Comparison of ENCODE assay signal across 26 cellular contexts in the genomic region with DNA sequence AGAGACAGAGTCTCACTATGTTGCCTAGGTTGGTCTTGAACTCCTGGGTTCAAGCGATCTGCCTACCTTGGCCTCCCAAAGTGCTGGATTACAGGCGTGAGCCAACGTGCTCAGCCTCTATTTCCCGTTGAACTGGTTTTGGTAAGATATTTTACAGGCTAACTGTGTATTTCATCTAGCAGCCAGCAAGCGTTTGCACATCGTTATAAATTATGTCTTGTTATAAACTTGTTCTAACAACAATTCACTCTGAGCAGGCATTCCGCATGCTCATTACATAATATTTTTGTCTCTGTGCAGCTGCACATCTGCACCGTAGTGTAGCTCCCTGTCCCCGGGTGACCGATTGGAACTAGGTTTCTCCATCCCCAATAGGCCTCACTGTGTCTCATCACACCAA. TPM values are rescaled to one million over a fixed set of nuclear protein-coding genes. Genes with fewer than 3 reads are reported as not detected.
A peak's percentile ranks its signal among the peaks of the same experiment; 100 is the strongest.
DNase-seq lines count a peak whose midpoint lies in the region; ATAC-seq, FAIRE-seq and TF ChIP-seq lines count a peak whose summit lies in the region.
"Had no signal": no experiment of that assay in that cellular context is flagged by ENCODE, and none has a peak within 500 bp of the region (broad histone marks: within the 10 kb centered on the region; RNA-seq: fewer than 3 reads in every experiment).

No MANE protein-coding gene starts in this region.

- WGBS in sigmoid colon, 2 donors, result 16 to 58% methylated on average over 10 of the region's 10 CpGs

- FAIRE-seq in bronchial epithelial cell (lab: Jason Lieb, UNC), result no peak
- FAIRE-seq: GM18507 had no signal

- peaks cover 0 to 29% (median 15%) of the 10 kb centered on the region in 4 donors for H3K4me1 ChIP-seq in sigmoid colon
- H3K4me1 ChIP-seq: Caco-2, HAP-1 had no signal

- no peaks in the 10 kb centered on the region for H3K9me3 ChIP-seq in sigmoid colon
- H3K9me3 ChIP-seq: Caco-2, HAP-1 had no signal

- intact Hi-C loops in left colon (cut with DNase I, micrococcal nuclease), result no loop called here
- intact Hi-C loops in sigmoid colon (cut with DNase I), result loop anchor here (10.0 kb wide), 1 partner anchor 427 kb away; no protein-coding TSS in a partner anchor

- peak in 2 of 4 donors; percentile 47 to 64 for TF ChIP-seq EP300 in sigmoid colon (IDR thresholded peaks at IDR 0.05)

- peak overlapping the region in 3 of 4 donors; percentile 73 to 78 (median 76) for H3K27ac ChIP-seq in sigmoid colon
- H3K27ac ChIP-seq: 22Rv1, C4-2B had no signal

- ATAC-seq in left colon (peak; percentile 41), GM19351 (IDR thresholded peaks at IDR 0.05; ENCODE audit: unreplicated experiment) (no peak)
- ATAC-seq: CD8-positive, alpha-beta T cell; Panc1 had no signal

- no peak for TF ChIP-seq CTCF in bronchial epithelial cell (IDR thresholded peaks at IDR 0.05; ENCODE audit: insufficient read depth, low read length, severe bottlenecking)
- no peak for TF ChIP-seq CTCF in sigmoid colon (IDR thresholded peaks at IDR 0.05)

- H3K36me3 ChIP-seq in bronchial epithelial cell (ENCODE audit: control insufficient read depth, insufficient read depth, low read length), result no peaks in the 10 kb centered on the region
- no peaks in the 10 kb centered on the region for H3K36me3 ChIP-seq in sigmoid colon
- H3K36me3 ChIP-seq: HAP-1 had no signal

- no peaks in the 10 kb centered on the region for H3K27me3 ChIP-seq in bronchial epithelial cell (ENCODE audit: control insufficient read depth, insufficient read depth, low read length)
- no peaks in the 10 kb centered on the region for H3K27me3 ChIP-seq in sigmoid colon

- DNase-seq in DMS153 (lab: John Stamatoyannopoulos, UW), result peak; percentile 84
- peak; percentile 15 for DNase-seq in bronchial epithelial cell (ENCODE audit: low read depth)
- DNase-seq in left colon, result no peak
- peak; percentile 79 for DNase-seq in sigmoid colon
- no peak for DNase-seq in activated CD8-positive, alpha-beta memory T cell treated with anti-CD3 and anti-CD28 coated beads for 24 hours
- no peak for DNase-seq in stimulated activated naive CD4-positive, alpha-beta T cell (lab: John Stamatoyannopoulos, UW)
- DNase-seq: Caco-2; CD8-positive, alpha-beta T cell; DND-41; GOT3; HFFc6; IMR-90; KG1; MM.1S; NCI-H1694; NCI-H2029 treated with DMSO at 0.1 percent for 48 hours; NCI-H446 treated with DMSO at 0.1 percent for 48 hours; NCI-H526; NCI-H82; SHP77 treated with DMSO at 0.1 percent for 48 hours had no signal

- no peak for TF ChIP-seq POLR2A in sigmoid colon (IDR thresholded peaks at IDR 0.05)

- H3K4me3 ChIP-seq in bronchial epithelial cell (ENCODE audit: low read depth, low read length), result no peak overlapping the region
- H3K4me3 ChIP-seq in sigmoid colon, result no peak overlapping the region
- H3K4me3 ChIP-seq: HAP-1 had no signal

RNA-seq across cellular contexts. Expression of a gene that starts 47.9 kb away (rescaled TPM):
- total RNA-seq in bronchial epithelial cell (45.8 and 102 TPM in 2 replicates), left colon (100 to 1,000 TPM; 507 to 576 TPM), sigmoid colon (10 to 100 TPM; 29.1 to 31.4 (median 30.3) TPM)
- 1,000 to 10,000 TPM in 1 of 3 donors, 100 to 1,000 TPM in 2; 390 to 1,038 (median 663) TPM for polyA plus RNA-seq in sigmoid colon
- total RNA-seq: CD8-positive, alpha-beta T cell had no signal

RNA-seq across cellular contexts. Expression of a gene that starts 48.2 kb away (rescaled TPM):
- total RNA-seq in bronchial epithelial cell (96.3 and 121 TPM in 2 replicates), left colon (100 to 1,000 TPM; 221 to 250 TPM), sigmoid colon (100 to 1,000 TPM in 3 of 4 donors, 10 to 100 TPM in 1; 94.2 to 143 (median 111) TPM)
- polyA plus RNA-seq in sigmoid colon, result 100 to 1,000 TPM; 241 to 340 (median 304) TPM

RNA-seq across cellular contexts. Expression of a gene that starts 57.9 kb away (rescaled TPM):
- under 0.01 TPM in 1 of 2 replicates, not detected in the other for total RNA-seq in bronchial epithelial cell
- total RNA-seq in left colon, result 1 to 10 TPM; 2.9 to 5.6 TPM
- 1 to 10 TPM; 3.0 to 5.0 (median 3.9) TPM for total RNA-seq in sigmoid colon
- 10 to 100 TPM in 1 of 3 donors, 1 to 10 TPM in 1, under 1 TPM in 1; 0.60 to 11.4 (median 3.7) TPM for polyA plus RNA-seq in sigmoid colon
- total RNA-seq: Caco-2, IMR-90 had no signal
- polyA plus RNA-seq: IMR-90 had no signal

Comparison
In these comparisons a context has a peak if more than half of its experiments do, and no peak if none do; other contexts are left out.
1. DNase-seq: peak in DMS153 (single experiment), bronchial epithelial cell (single experiment) and sigmoid colon (single experiment); none in left colon (0 of 2), activated CD8-positive, alpha-beta memory T cell treated with anti-CD3 and anti-CD28 coated beads for 24 hours (single experiment) and stimulated activated naive CD4-positive, alpha-beta T cell (0 of 6).